In genomic region chr19:41427647-41428480, GRCh38 we compare ENCODE assay signal across 8 cellular contexts. TPM values are rescaled to one million over a fixed set of nuclear protein-coding genes. Genes with fewer than 3 reads are reported as not detected.
DNase-seq lines count a peak whose midpoint lies in the region; ATAC-seq and TF ChIP-seq lines count a peak whose summit lies in the region.

No MANE protein-coding gene starts in this region.

- CTCF ChIA-PET in MCF 10A (lab: Yijun Ruan, JAX): interaction anchor here (1.0 to 2.0 kb wide), 2 partner anchors 8 to 19 kb away, joined by 3 to 6 read pairs; no protein-coding TSS in a partner anchor

- no peaks in the 10 kb centered on the region for H3K9me3 ChIP-seq in breast epithelium
- H3K9me3 ChIP-seq in ectodermal cell (ENCODE audit: control insufficient read depth, low read length): no peaks in the 10 kb centered on the region
- no peaks in the 10 kb centered on the region for H3K9me3 ChIP-seq in mucosa of descending colon
- H3K9me3 ChIP-seq in transverse colon: no peaks in the 10 kb centered on the region

- H3K4me3 Mint-ChIP-seq in MCF 10A (ENCODE audit: unreplicated experiment): no peak overlapping the region

- H3K27ac ChIP-seq in breast epithelium: peak overlapping the region; percentile 81 to 97
- H3K27ac ChIP-seq in ectodermal cell (ENCODE audit: insufficient read depth, low read depth, low read length, poor library complexity, severe bottlenecking): no peak overlapping the region
- H3K27ac ChIP-seq in transverse colon: peak overlapping the region; percentile 86 to 94 (median 90)

- no TSS peak for BruUV-seq in MCF 10A (replicated peaks; lab: Mats Ljungman, UMichigan)

- no peak for TF ChIP-seq POLR2A in breast epithelium (IDR thresholded peaks at IDR 0.05)
- no peak for TF ChIP-seq POLR2A in transverse colon (IDR thresholded peaks at IDR 0.05)

- peaks cover 8% of the 10 kb centered on the region for H3K4me1 Mint-ChIP-seq in MCF 10A (ENCODE audit: insufficient read depth, unreplicated experiment)

- intact Hi-C loops in breast epithelium (cut with DNase I; ENCODE audit: low total_unique reads): no loop called here
- intact Hi-C loops in MCF 10A (cut with micrococcal nuclease): no loop called here
- intact Hi-C loops in mucosa of descending colon (cut with DNase I, micrococcal nuclease): no loop called here
- intact Hi-C loops in transverse colon (cut with DNase I; ENCODE audit: low total_unique reads): no loop called here

- TF ChIP-seq EP300 in transverse colon (IDR thresholded peaks at IDR 0.05; ENCODE audit: low read depth): no peak

- no peak overlapping the region for H3K27ac Mint-ChIP-seq in MCF 10A (ENCODE audit: low read depth, unreplicated experiment)

- 19 to 20% methylated on average over 23 of the region's 23 CpGs for WGBS in ectodermal cell, 2 experiments
- 7 to 10% methylated on average over 11 to 23 of the region's 23 CpGs for WGBS in transverse colon (ENCODE audit: low coverage in 1 of 2), 2 donors

- no peak for TF ChIP-seq CTCF in breast epithelium (IDR thresholded peaks at IDR 0.05)
- TF ChIP-seq CTCF in MCF 10A (IDR thresholded peaks at IDR 0.05; ENCODE audit: unreplicated experiment): no peak
- no peak for TF ChIP-seq CTCF in mucosa of descending colon (IDR thresholded peaks at IDR 0.05)
- no peak for TF ChIP-seq CTCF in transverse colon (IDR thresholded peaks at IDR 0.05)

- H3K4me1 ChIP-seq in breast epithelium: peaks cover 0 to 9% of the 10 kb centered on the region in 2 donors
- H3K4me1 ChIP-seq in ectodermal cell (ENCODE audit: control insufficient read depth, insufficient read depth, low read length): peaks cover 13% of the 10 kb centered on the region
- peaks cover 12% of the 10 kb centered on the region for H3K4me1 ChIP-seq in mucosa of descending colon (ENCODE audit: low read depth)
- H3K4me1 ChIP-seq in transverse colon: peaks cover 19 to 45% (median 38%) of the 10 kb centered on the region in 4 donors

- H3K36me3 Mint-ChIP-seq in MCF 10A (ENCODE audit: insufficient read depth, unreplicated experiment): peaks cover 38% of the 10 kb centered on the region

- H3K36me3 ChIP-seq in breast epithelium (no peaks in the 10 kb centered on the region), ectodermal cell (ENCODE audit: control insufficient read depth, insufficient read depth, low read length) (peaks cover 18% of the 10 kb centered on the region), mucosa of descending colon (ENCODE audit: low read depth) (no peaks in the 10 kb centered on the region), transverse colon (peaks cover 0 to 2% (median under 1%) of the 10 kb centered on the region in 4 donors)

- no peaks in the 10 kb centered on the region for H3K27me3 ChIP-seq in breast epithelium
- H3K27me3 ChIP-seq in ectodermal cell (ENCODE audit: control insufficient read depth, insufficient read depth, low read length, poor library complexity, severe bottlenecking): no peaks in the 10 kb centered on the region
- no peaks in the 10 kb centered on the region for H3K27me3 ChIP-seq in transverse colon

- H3K4me3 ChIP-seq in breast epithelium (peak overlapping the region; percentile 51 to 76 (median 51)), ectodermal cell (ENCODE audit: insufficient read depth, low read depth, low read length) (peak overlapping the region; percentile 41), mucosa of descending colon (peak overlapping the region; percentile 34), transverse colon (peak overlapping the region; percentile 46 to 68 (median 50))

- POLR2A ChIA-PET in MCF 10A (lab: Yijun Ruan, JAX): interaction anchor here (0.5 to 2.0 kb wide), 3 partner anchors 11 to 162 kb away, joined by 3 to 9 read pairs (median 6); partner anchors contain the start of gene DMAC2

- H3K27me3 Mint-ChIP-seq in MCF 10A (ENCODE audit: insufficient read depth, unreplicated experiment): no peaks in the 10 kb centered on the region

- peak in 1 of 2 donors; percentile 62 for DNase-seq in breast epithelium (ENCODE audit: low spot score in 2 of 2)
- no peak for DNase-seq in MCF 10A (ENCODE audit: unreplicated experiment)
- DNase-seq in activated CD4-positive, alpha-beta T cell treated with anti-CD3 and anti-CD28 coated beads for 48 hours: peak; percentile 32
- DNase-seq in mucosa of descending colon: peak; percentile 55 to 73 (median 68)
- peak; percentile 45 for DNase-seq in transverse colon
- no peak for DNase-seq in cerebellar nuclear complex (lab: John Stamatoyannopoulos, UW)

- in situ Hi-C loops in transverse colon (cut with MboI; ENCODE audit: low pct_ligation_motif_present in 1 of 4, low pct_unique_long_range_greater_than_20kb in 1 of 4, low sequenced_read_pairs in 3 of 4): no loop called here

- H3K9me3 Mint-ChIP-seq in MCF 10A (ENCODE audit: unreplicated experiment): no peaks in the 10 kb centered on the region

- peak; percentile 41 for ATAC-seq in mucosa of descending colon
- no peak for ATAC-seq in HG03045 (IDR thresholded peaks at IDR 0.05; ENCODE audit: unreplicated experiment)

RNA-seq across cellular contexts. Expression of gene B3GNT8, which starts 0.7 kb away (rescaled TPM):
- 1 to 10 TPM; 2.6 to 3.0 (median 2.9) TPM for total RNA-seq in breast epithelium
- not detected in 2 replicates for total RNA-seq in MCF 10A (2022)
- polyA plus RNA-seq in ectodermal cell (2013, experiment 1 of 4): 1.9 TPM
- polyA plus RNA-seq in ectodermal cell (2013, experiment 2 of 4): 4.9 TPM
- polyA plus RNA-seq in ectodermal cell (2013, experiment 3 of 4): 2.5 TPM
- polyA plus RNA-seq in ectodermal cell (2013, experiment 4 of 4): 2.1 TPM
- total RNA-seq in mucosa of descending colon: 10 to 100 TPM; 28.8 to 69.4 (median 34.3) TPM
- 100 to 1,000 TPM in 1 of 4 donors, 10 to 100 TPM in 3; 18.5 to 225 (median 49.1) TPM for total RNA-seq in transverse colon

RNA-seq across cellular contexts. Expression of gene DMAC2, which starts 11.8 kb away (rescaled TPM):
- 10 to 100 TPM; 24.8 to 41.3 (median 31.6) TPM for total RNA-seq in breast epithelium
- total RNA-seq in MCF 10A (2022): 27.7 and 34.8 TPM in 2 replicates
- 103 TPM for polyA plus RNA-seq in ectodermal cell (2013, experiment 1 of 4)
- 106 TPM for polyA plus RNA-seq in ectodermal cell (2013, experiment 2 of 4)
- polyA plus RNA-seq in ectodermal cell (2013, experiment 3 of 4): 84.9 TPM
- polyA plus RNA-seq in ectodermal cell (2013, experiment 4 of 4): 94.8 TPM
- total RNA-seq in mucosa of descending colon: 10 to 100 TPM; 38.9 to 61.0 (median 47.5) TPM
- total RNA-seq in transverse colon: 10 to 100 TPM; 15.9 to 65.8 (median 50.1) TPM

RNA-seq across cellular contexts. Expression of gene ERICH4, which starts 15.1 kb away (rescaled TPM):
- total RNA-seq in breast epithelium: not detected
- total RNA-seq in MCF 10A (2022): not detected in 2 replicates
- polyA plus RNA-seq in ectodermal cell (2013, experiment 1 of 4): not detected
- polyA plus RNA-seq in ectodermal cell (2013, experiment 2 of 4): not detected
- not detected for polyA plus RNA-seq in ectodermal cell (2013, experiment 3 of 4)
- not detected for polyA plus RNA-seq in ectodermal cell (2013, experiment 4 of 4)
- total RNA-seq in mucosa of descending colon: not detected
- not detected for total RNA-seq in transverse colon

RNA-seq across cellular contexts. Expression of gene BCKDHA, which starts 30.2 kb away (rescaled TPM):
- total RNA-seq in breast epithelium (10 to 100 TPM; 40.3 to 54.6 (median 53.1) TPM), MCF 10A (2022) (29.1 and 33.6 TPM in 2 replicates), mucosa of descending colon (10 to 100 TPM; 16.6 to 22.5 (median 17.3) TPM), transverse colon (10 to 100 TPM; 12.0 to 29.9 (median 20.9) TPM)
- 34.7 TPM for polyA plus RNA-seq in ectodermal cell (2013, experiment 1 of 4)
- polyA plus RNA-seq in ectodermal cell (2013, experiment 2 of 4): 48.7 TPM
- 42.9 TPM for polyA plus RNA-seq in ectodermal cell (2013, experiment 3 of 4)
- 49.2 TPM for polyA plus RNA-seq in ectodermal cell (2013, experiment 4 of 4)

RNA-seq across cellular contexts. Expression of gene EXOSC5, which starts 30.7 kb away (rescaled TPM):
- 10 to 100 TPM; 18.2 to 20.6 (median 18.7) TPM for total RNA-seq in breast epithelium
- total RNA-seq in MCF 10A (2022): 38.1 and 45.8 TPM in 2 replicates
- 26.3 TPM for polyA plus RNA-seq in ectodermal cell (2013, experiment 1 of 4)
- 21.0 TPM for polyA plus RNA-seq in ectodermal cell (2013, experiment 2 of 4)
- polyA plus RNA-seq in ectodermal cell (2013, experiment 3 of 4): 21.3 TPM
- 22.0 TPM for polyA plus RNA-seq in ectodermal cell (2013, experiment 4 of 4)
- total RNA-seq in mucosa of descending colon: 10 to 100 TPM; 12.5 to 16.4 (median 13.3) TPM
- 10 to 100 TPM in 3 of 4 donors, 1 to 10 TPM in 1; 4.0 to 20.6 (median 10.8) TPM for total RNA-seq in transverse colon

Comparison
In these comparisons a context has a peak if more than half of its experiments do, and no peak if none do; other contexts are left out.
1. DNase-seq: peak in activated CD4-positive, alpha-beta T cell treated with anti-CD3 and anti-CD28 coated beads for 48 hours (single experiment), mucosa of descending colon (3 of 3) and transverse colon (single experiment); none in MCF 10A (single experiment) and cerebellar nuclear complex (0 of 2).
2. RNA of gene B3GNT8, which starts 0.7 kb away (total RNA-seq): 18.5 to 225 TPM in transverse colon and 28.8 to 69.4 TPM in mucosa of descending colon; 2.6 to 3.0 TPM in breast epithelium and not detected in MCF 10A; every median in the first group is over 4 times any median in the second.
3. Peak in every context shown above with its lines, with median percentiles within 50 percentile points of each other: H3K4me3 ChIP-seq.